18 cellular contexts compared by ENCODE assay signal in the genomic region with DNA sequence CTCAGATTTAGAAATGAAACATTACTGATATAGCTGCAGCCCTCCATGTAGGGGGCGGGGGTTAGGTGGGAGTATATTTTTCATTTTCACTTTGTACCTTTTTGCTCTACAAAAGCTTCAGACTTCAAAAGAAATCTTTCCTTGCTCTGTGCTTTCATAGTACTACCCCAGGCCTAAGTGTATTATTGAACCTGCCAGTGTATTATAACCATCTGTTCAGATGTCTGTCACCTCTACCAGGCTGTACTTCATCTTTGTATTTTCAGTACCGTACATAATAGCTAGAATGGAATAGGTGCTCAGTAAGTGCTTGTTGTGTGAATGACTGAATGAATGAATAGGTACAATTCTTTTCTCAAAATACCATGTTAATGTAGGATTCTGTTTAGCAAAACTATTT. TPM values are rescaled to one million over a fixed set of nuclear protein-coding genes. Genes with fewer than 3 reads are reported as not detected.
DNase-seq lines count a peak whose midpoint lies in the region; ATAC-seq and TF ChIP-seq lines count a peak whose summit lies in the region.
"Had no signal": no experiment of that assay in that cellular context is flagged by ENCODE, and none has a peak within 500 bp of the region (broad histone marks: within the 10 kb centered on the region; RNA-seq: fewer than 3 reads in every experiment).

No MANE protein-coding gene starts in this region.

- H3K4me1 ChIP-seq in Peyer's patch: no peaks in the 10 kb centered on the region

- no peaks in the 10 kb centered on the region for H3K9me3 Mint-ChIP-seq in endothelial cell (ENCODE audit: unreplicated experiment)
- H3K9me3 Mint-ChIP-seq: CD4-positive, CD25-positive, alpha-beta regulatory T cell; GM23338 had no signal

- H3K36me3 ChIP-seq in Peyer's patch: peaks cover 0 to 6% (median 0%) of the 10 kb centered on the region in 3 donors
- H3K36me3 ChIP-seq: MG63 had no signal

- ATAC-seq in HG03457 (IDR thresholded peaks at IDR 0.05; ENCODE audit: unreplicated experiment) (peak; percentile 59), HG03196 (IDR thresholded peaks at IDR 0.05; ENCODE audit: unreplicated experiment) (no peak), left cardiac atrium (no peak)
- ATAC-seq: GM23338, SK-N-SH treated with all-trans-retinoic acid at 6 μM for 48 hours had no signal

- peaks cover 33% of the 10 kb centered on the region for H3K4me1 Mint-ChIP-seq in endothelial cell (ENCODE audit: unreplicated experiment)

- no peak overlapping the region for H3K27ac ChIP-seq in Peyer's patch

- intact Hi-C loops in left cardiac atrium (cut with DNase I): no loop called here

- peak; percentile 65 for DNase-seq in DMS 273 (lab: John Stamatoyannopoulos, UW; ENCODE audit: unreplicated experiment)
- peak; percentile 83 for DNase-seq in NCI-H69 (lab: John Stamatoyannopoulos, UW)
- no peak for DNase-seq in endothelial cell (ENCODE audit: low spot score)
- DNase-seq in Peyer's patch: no peak
- no peak for DNase-seq in left cardiac atrium
- DNase-seq: CD4-positive, CD25-positive, alpha-beta regulatory T cell; DND-41; GF-D8; KG1; MG63; NCI-H1417; NCI-H2029 treated with DMSO at 0.1 percent for 48 hours; NCI-H226; SHP77 had no signal

- no peaks in the 10 kb centered on the region for H3K27me3 ChIP-seq in Peyer's patch
- H3K27me3 ChIP-seq: MG63 had no signal

- no peak for TF ChIP-seq POLR2A in Peyer's patch (IDR thresholded peaks at IDR 0.05)

- H3K27me3 Mint-ChIP-seq in endothelial cell (ENCODE audit: unreplicated experiment): no peaks in the 10 kb centered on the region
- H3K27me3 Mint-ChIP-seq: CD4-positive, CD25-positive, alpha-beta regulatory T cell had no signal

- H3K9me3 ChIP-seq in Peyer's patch: no peaks in the 10 kb centered on the region
- H3K9me3 ChIP-seq: MG63 had no signal

- no peak overlapping the region for H3K4me3 Mint-ChIP-seq in endothelial cell (ENCODE audit: unreplicated experiment)
- H3K4me3 Mint-ChIP-seq: CD4-positive, CD25-positive, alpha-beta regulatory T cell; GM23338 had no signal

- H3K4me3 ChIP-seq in Peyer's patch: no peak overlapping the region
- H3K4me3 ChIP-seq: GM23338, MG63 had no signal

- no peak for TF ChIP-seq CTCF in endothelial cell (IDR thresholded peaks at IDR 0.05; ENCODE audit: unreplicated experiment)
- TF ChIP-seq CTCF in Peyer's patch (IDR thresholded peaks at IDR 0.05): no peak

- H3K27ac Mint-ChIP-seq in endothelial cell (ENCODE audit: unreplicated experiment): peak overlapping the region; percentile 44
- H3K27ac Mint-ChIP-seq: CD4-positive, CD25-positive, alpha-beta regulatory T cell; GM23338 had no signal

- H3K36me3 Mint-ChIP-seq in endothelial cell (ENCODE audit: low read depth, unreplicated experiment): no peaks in the 10 kb centered on the region

RNA-seq across cellular contexts. Expression of a gene that starts 43.0 kb away (rescaled TPM):
- total RNA-seq in endothelial cell (ENCODE audit: unreplicated experiment) (43.9 TPM), Peyer's patch (10 to 100 TPM; 10.3 to 31.4 (median 11.6) TPM), left cardiac atrium (10 to 100 TPM in 1 of 2 donors, 1 to 10 TPM in 1; 9.8 to 10.8 TPM)

Comparison
In these comparisons a context has a peak if more than half of its experiments do, and no peak if none do; other contexts are left out.
1. DNase-seq: peak in DMS 273 (single experiment) and NCI-H69 (single experiment); none in endothelial cell (single experiment), Peyer's patch (0 of 3) and left cardiac atrium (single experiment).